Comparison of ENCODE assay signal across 8 cellular contexts in the genomic region with DNA sequence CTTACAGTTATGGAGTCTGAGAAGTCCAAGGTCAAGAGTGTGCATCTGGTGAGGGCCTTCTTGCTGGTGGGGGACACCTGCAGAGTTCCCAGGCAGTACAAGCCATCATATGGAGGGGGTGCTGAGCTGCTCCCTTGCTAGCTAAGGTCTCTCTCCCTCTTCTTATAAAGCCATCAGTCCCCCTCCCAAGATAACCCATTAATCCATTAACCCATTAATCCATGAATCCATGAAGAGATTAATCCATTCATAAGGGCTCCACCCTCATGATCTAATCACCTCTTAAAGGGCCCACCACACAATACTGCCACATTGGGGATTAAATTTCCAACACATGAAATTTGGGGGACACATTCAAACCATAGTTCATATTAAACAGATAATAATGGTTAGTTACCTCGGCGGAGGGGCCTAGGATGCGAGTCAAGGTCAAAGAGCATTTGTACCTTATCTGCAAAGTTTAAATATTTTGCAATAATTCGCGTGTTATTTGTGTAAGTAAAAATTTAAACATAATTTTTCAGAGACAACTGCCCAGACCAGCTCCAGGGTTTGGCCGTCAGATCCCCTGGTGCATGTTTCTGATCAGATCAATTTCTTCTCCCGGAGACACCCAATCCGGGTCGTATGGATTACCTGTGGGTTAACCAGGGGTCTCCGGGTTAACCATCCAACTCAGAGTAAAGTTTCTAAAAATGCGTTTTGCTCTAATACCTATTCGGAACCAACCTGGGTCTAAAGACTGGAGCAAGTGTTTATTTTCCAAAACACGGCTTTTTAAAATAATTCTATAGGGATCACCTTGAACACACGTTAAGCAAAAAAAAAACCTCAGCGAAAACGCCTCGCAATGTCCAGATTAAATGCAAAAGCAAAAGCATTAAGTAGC. TPM values are rescaled to one million over a fixed set of nuclear protein-coding genes. Genes with fewer than 3 reads are reported as not detected.
DNase-seq lines count a peak whose midpoint lies in the region; ATAC-seq, FAIRE-seq and TF ChIP-seq lines count a peak whose summit lies in the region.

No MANE protein-coding gene starts in this region.

- H3K27ac ChIP-seq in mesendoderm (ENCODE audit: low read depth, low read length) (no peak overlapping the region), urinary bladder (ENCODE audit: low read depth) (no peak overlapping the region)

- peak overlapping the region; percentile 97 for H3K27ac Mint-ChIP-seq in T-helper 1 cell treated with Interleukin-12 subunit alpha and Interleukin-12 subunit beta and Interleukin-4 antibody, amounts not matched to agents 30 μg/mL and 1 μg/mL, for 36 hours

- H3K4me1 Mint-ChIP-seq in T-helper 1 cell treated with Interleukin-12 subunit alpha and Interleukin-12 subunit beta and Interleukin-4 antibody, amounts not matched to agents 30 μg/mL and 1 μg/mL, for 36 hours (ENCODE audit: low read depth): peaks cover 31% of the 10 kb centered on the region

- H3K79me1 ChIP-seq in mesendoderm (ENCODE audit: low read length): peaks cover 14% of the 10 kb centered on the region

- no peak overlapping the region for H4K8ac ChIP-seq in mesendoderm (ENCODE audit: low read depth, low read length)

- no peaks in the 10 kb centered on the region for H3K4me1 ChIP-seq in mesendoderm (ENCODE audit: control insufficient read depth, low read depth, low read length)
- H3K4me1 ChIP-seq in urinary bladder (ENCODE audit: insufficient read depth): no peaks in the 10 kb centered on the region

- no peaks in the 10 kb centered on the region for H3K27me3 Mint-ChIP-seq in T-helper 1 cell treated with Interleukin-12 subunit alpha and Interleukin-12 subunit beta and Interleukin-4 antibody, amounts not matched to agents 30 μg/mL and 1 μg/mL, for 36 hours (ENCODE audit: low read depth)

- TF ChIP-seq CTCF in bronchial epithelial cell (IDR thresholded peaks at IDR 0.05; ENCODE audit: insufficient read depth, low read length, severe bottlenecking): no peak

- H3K9ac ChIP-seq in mesendoderm (ENCODE audit: low read length): peak overlapping the region; percentile 64

- H3K23ac ChIP-seq in mesendoderm (ENCODE audit: low read length): no peak overlapping the region

- no peak overlapping the region for H4K5ac ChIP-seq in mesendoderm (ENCODE audit: low read length)

- no CpG with 5 or more reads among the region's 17 CpGs for WGBS in mesendoderm (ENCODE audit: extremely low coverage, insufficient coverage, low lambda C conversion rate)
- WGBS in urinary bladder: 3% methylated on average over 17 of the region's 17 CpGs

- H3K79me2 ChIP-seq in mesendoderm (ENCODE audit: control insufficient read depth, insufficient read depth, low read length): peaks cover 33% of the 10 kb centered on the region

- no peak overlapping the region for H3K18ac ChIP-seq in mesendoderm (ENCODE audit: low read length)

- FAIRE-seq in bronchial epithelial cell (lab: Jason Lieb, UNC): no peak

- H2BK5ac ChIP-seq in mesendoderm (ENCODE audit: low read length): no peak overlapping the region

- no peaks in the 10 kb centered on the region for H3K36me3 ChIP-seq in bronchial epithelial cell (ENCODE audit: control insufficient read depth, insufficient read depth, low read length)
- H3K36me3 ChIP-seq in mesendoderm (ENCODE audit: control insufficient read depth, insufficient read depth, low read length): no peaks in the 10 kb centered on the region
- H3K36me3 ChIP-seq in urinary bladder (ENCODE audit: insufficient read depth): no peaks in the 10 kb centered on the region

- peak overlapping the region; percentile 32 for H3K4me2 ChIP-seq in mesendoderm (ENCODE audit: low read length)

- H3K4me3 Mint-ChIP-seq in T-helper 1 cell treated with Interleukin-12 subunit alpha and Interleukin-12 subunit beta and Interleukin-4 antibody, amounts not matched to agents 30 μg/mL and 1 μg/mL, for 36 hours: peak overlapping the region; percentile 92

- no peak overlapping the region for H2BK120ac ChIP-seq in mesendoderm (ENCODE audit: low read depth, low read length)

- H3K56ac ChIP-seq in mesendoderm (ENCODE audit: low read length): peak overlapping the region; percentile 45

- H3K27me3 ChIP-seq in bronchial epithelial cell (ENCODE audit: control insufficient read depth, insufficient read depth, low read length) (no peaks in the 10 kb centered on the region), mesendoderm (ENCODE audit: insufficient read depth, low read length, poor library complexity) (no peaks in the 10 kb centered on the region)

- no peak overlapping the region for H2BK15ac ChIP-seq in mesendoderm (replicated peaks; ENCODE audit: low read depth)

- H3K4me3 ChIP-seq in bronchial epithelial cell (ENCODE audit: low read depth, low read length) (peak overlapping the region; percentile 59), mesendoderm (ENCODE audit: low read length) (peak overlapping the region; percentile 81), urinary bladder (ENCODE audit: low read depth, low read length) (peak overlapping the region; percentile 41)

- peaks cover 10% of the 10 kb centered on the region for H3K36me3 Mint-ChIP-seq in T-helper 1 cell treated with Interleukin-12 subunit alpha and Interleukin-12 subunit beta and Interleukin-4 antibody, amounts not matched to agents 30 μg/mL and 1 μg/mL, for 36 hours (ENCODE audit: low read depth)

- no peak overlapping the region for H3K4ac ChIP-seq in mesendoderm (ENCODE audit: low read depth, low read length)

- no peak overlapping the region for H2AK5ac ChIP-seq in mesendoderm (ENCODE audit: low read length)

- DNase-seq in T-helper 1 cell: no peak
- DNase-seq in NCI-H345 (lab: John Stamatoyannopoulos, UW): peak; percentile 42
- peak; percentile 25 for DNase-seq in bronchial epithelial cell (ENCODE audit: low read depth)
- peak; percentile 27 for DNase-seq in mesendoderm

- no peaks in the 10 kb centered on the region for H3K9me3 Mint-ChIP-seq in T-helper 1 cell treated with Interleukin-12 subunit alpha and Interleukin-12 subunit beta and Interleukin-4 antibody, amounts not matched to agents 30 μg/mL and 1 μg/mL, for 36 hours

- ATAC-seq in HG03159 (IDR thresholded peaks at IDR 0.05; ENCODE audit: unreplicated experiment) (no peak), HG02610 (IDR thresholded peaks at IDR 0.05; ENCODE audit: unreplicated experiment) (no peak)

RNA-seq across cellular contexts. Expression of a gene that starts 0.7 kb away (rescaled TPM):
- total RNA-seq in bronchial epithelial cell: 60.3 and 77.6 TPM in 2 replicates
- 52.1 TPM for polyA plus RNA-seq in mesendoderm (2013, experiment 1 of 2)
- 52.4 TPM for polyA plus RNA-seq in mesendoderm (2013, experiment 2 of 2)
- total RNA-seq in urinary bladder: 31.9 TPM
- polyA plus RNA-seq in urinary bladder: 26.2 TPM

Comparison
In these comparisons a context has a peak if more than half of its experiments do, and no peak if none do; other contexts are left out.
1. DNase-seq: peak in NCI-H345 (single experiment), bronchial epithelial cell (single experiment) and mesendoderm (single experiment); none in T-helper 1 cell (0 of 5).
2. Peak in every context shown above with its lines, with median percentiles within 50 percentile points of each other: H3K4me3 ChIP-seq.